In the genomic region with DNA sequence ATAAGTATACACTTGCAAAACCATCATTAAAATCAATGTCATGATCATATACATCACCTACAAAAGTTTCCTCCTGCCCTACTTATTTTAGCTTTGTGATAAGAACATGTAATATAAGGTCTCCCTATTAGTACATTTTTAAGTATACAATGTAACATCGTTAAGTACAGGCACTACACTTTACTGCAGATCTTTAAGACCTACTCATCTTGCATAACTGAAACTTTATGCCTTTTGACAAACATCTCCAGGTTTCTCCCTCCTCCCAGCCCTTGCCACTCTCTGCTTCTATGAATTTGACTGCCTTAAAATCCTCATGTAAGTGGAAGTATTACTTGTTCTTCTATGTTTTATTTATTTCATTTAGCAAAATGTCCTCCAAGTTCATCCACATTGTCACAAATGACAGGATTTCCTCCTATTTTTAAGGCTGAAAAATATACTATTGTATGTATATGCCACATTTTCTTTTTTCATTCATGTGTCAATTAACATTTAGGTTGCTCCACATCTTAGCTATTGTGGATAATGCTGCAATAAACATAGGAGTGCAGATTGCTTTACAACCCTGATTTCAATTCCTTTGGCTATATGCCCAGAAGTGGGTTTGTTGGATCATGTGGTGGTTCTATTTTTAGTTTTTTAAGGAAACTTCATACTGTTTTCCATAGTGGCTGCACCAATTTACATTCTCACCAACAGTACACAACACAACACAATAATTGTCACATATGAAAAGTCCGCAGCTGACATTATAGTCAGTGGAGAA, we compare ENCODE assay signal across 1 cellular context.
TF ChIP-seq lines count a peak whose summit lies in the region.

No MANE protein-coding gene starts in this region.

TF ChIP-seq in endothelial cell of umbilical vein, 7 proteins besides CTCF, POLR2A, EP300 and RAD21 (continued from another document):
- TF ChIP-seq, protein P1, sequence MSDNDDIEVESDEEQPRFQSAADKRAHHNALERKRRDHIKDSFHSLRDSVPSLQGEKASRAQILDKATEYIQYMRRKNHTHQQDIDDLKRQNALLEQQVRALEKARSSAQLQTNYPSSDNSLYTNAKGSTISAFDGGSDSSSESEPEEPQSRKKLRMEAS (IDR thresholded peaks at IDR 0.05; ENCODE audit: insufficient read depth, insufficient read length) = no peak
- no peak for TF ChIP-seq FOS (IDR thresholded peaks at IDR 0.05; ENCODE audit: borderline replicate concordance, insufficient read depth, low read length)
